ENCODE assay signal across 1 cellular context in the genomic region with DNA sequence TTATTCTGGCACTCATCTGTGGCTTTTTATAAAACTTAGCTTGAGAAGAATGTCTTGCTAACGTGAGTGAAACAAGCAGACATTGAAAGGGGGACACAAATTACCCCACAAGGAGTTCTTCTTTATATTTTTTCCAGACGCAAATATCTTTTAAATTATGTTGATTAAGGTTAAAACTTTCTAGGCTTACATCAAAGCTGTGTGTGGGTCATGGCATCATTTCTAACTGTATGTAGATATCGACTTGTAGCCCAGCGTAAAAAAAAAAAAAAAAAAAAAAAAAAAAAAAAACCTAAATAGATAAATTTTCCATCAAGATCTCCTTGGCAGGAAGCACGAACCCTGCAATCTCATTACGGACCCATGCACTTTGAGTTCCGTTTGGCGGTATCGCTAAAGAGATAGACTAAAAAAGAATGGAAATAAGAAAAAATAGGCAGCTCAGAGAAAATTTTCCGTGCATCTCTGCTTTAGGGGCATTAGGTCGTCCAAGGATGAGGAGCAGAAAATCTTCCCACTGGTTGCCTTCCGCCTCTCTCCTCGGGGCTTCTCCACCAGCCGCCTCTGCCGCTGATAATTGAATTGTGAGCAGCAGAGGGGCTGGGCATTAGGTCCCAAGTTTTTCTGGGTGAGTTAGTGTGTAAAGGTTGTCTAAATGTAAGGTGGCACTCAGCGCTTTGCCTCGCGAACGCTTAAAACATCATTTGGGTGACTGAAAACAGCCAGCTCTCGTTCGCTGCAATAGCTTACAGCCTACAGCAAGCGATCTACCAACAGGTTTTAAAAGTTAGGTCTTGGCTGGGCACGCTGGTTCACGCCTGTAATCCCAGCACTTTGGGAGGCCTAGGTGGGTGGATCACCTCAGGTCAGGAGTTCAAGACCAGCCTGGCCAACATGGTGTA.
TF ChIP-seq lines count a peak whose summit lies in the region.

No MANE protein-coding gene starts in this region.

TF ChIP-seq in H1, 55 proteins besides CTCF, POLR2A, EP300 and RAD21 (continued from another document):
- TF ChIP-seq, protein P1, sequence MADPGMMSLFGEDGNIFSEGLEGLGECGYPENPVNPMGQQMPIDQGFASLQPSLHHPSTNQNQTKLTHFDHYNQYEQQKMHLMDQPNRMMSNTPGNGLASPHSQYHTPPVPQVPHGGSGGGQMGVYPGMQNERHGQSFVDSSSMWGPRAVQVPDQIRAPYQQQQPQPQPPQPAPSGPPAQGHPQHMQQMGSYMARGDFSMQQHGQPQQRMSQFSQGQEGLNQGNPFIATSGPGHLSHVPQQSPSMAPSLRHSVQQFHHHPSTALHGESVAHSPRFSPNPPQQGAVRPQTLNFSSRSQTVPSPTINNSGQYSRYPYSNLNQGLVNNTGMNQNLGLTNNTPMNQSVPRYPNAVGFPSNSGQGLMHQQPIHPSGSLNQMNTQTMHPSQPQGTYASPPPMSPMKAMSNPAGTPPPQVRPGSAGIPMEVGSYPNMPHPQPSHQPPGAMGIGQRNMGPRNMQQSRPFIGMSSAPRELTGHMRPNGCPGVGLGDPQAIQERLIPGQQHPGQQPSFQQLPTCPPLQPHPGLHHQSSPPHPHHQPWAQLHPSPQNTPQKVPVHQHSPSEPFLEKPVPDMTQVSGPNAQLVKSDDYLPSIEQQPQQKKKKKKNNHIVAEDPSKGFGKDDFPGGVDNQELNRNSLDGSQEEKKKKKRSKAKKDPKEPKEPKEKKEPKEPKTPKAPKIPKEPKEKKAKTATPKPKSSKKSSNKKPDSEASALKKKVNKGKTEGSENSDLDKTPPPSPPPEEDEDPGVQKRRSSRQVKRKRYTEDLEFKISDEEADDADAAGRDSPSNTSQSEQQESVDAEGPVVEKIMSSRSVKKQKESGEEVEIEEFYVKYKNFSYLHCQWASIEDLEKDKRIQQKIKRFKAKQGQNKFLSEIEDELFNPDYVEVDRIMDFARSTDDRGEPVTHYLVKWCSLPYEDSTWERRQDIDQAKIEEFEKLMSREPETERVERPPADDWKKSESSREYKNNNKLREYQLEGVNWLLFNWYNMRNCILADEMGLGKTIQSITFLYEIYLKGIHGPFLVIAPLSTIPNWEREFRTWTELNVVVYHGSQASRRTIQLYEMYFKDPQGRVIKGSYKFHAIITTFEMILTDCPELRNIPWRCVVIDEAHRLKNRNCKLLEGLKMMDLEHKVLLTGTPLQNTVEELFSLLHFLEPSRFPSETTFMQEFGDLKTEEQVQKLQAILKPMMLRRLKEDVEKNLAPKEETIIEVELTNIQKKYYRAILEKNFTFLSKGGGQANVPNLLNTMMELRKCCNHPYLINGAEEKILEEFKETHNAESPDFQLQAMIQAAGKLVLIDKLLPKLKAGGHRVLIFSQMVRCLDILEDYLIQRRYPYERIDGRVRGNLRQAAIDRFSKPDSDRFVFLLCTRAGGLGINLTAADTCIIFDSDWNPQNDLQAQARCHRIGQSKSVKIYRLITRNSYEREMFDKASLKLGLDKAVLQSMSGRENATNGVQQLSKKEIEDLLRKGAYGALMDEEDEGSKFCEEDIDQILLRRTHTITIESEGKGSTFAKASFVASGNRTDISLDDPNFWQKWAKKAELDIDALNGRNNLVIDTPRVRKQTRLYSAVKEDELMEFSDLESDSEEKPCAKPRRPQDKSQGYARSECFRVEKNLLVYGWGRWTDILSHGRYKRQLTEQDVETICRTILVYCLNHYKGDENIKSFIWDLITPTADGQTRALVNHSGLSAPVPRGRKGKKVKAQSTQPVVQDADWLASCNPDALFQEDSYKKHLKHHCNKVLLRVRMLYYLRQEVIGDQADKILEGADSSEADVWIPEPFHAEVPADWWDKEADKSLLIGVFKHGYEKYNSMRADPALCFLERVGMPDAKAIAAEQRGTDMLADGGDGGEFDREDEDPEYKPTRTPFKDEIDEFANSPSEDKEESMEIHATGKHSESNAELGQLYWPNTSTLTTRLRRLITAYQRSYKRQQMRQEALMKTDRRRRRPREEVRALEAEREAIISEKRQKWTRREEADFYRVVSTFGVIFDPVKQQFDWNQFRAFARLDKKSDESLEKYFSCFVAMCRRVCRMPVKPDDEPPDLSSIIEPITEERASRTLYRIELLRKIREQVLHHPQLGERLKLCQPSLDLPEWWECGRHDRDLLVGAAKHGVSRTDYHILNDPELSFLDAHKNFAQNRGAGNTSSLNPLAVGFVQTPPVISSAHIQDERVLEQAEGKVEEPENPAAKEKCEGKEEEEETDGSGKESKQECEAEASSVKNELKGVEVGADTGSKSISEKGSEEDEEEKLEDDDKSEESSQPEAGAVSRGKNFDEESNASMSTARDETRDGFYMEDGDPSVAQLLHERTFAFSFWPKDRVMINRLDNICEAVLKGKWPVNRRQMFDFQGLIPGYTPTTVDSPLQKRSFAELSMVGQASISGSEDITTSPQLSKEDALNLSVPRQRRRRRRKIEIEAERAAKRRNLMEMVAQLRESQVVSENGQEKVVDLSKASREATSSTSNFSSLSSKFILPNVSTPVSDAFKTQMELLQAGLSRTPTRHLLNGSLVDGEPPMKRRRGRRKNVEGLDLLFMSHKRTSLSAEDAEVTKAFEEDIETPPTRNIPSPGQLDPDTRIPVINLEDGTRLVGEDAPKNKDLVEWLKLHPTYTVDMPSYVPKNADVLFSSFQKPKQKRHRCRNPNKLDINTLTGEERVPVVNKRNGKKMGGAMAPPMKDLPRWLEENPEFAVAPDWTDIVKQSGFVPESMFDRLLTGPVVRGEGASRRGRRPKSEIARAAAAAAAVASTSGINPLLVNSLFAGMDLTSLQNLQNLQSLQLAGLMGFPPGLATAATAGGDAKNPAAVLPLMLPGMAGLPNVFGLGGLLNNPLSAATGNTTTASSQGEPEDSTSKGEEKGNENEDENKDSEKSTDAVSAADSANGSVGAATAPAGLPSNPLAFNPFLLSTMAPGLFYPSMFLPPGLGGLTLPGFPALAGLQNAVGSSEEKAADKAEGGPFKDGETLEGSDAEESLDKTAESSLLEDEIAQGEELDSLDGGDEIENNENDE (IDR thresholded peaks at IDR 0.05; ENCODE audit: insufficient replicate concordance, low read length): peak; percentile 17
